ENCODE assay signal across 30 cellular contexts in genomic region chr9:4494337-4494736, GRCh38. TPM values are rescaled to one million over a fixed set of nuclear protein-coding genes. Genes with fewer than 3 reads are reported as not detected.
"Had no signal": no experiment of that assay in that cellular context is flagged by ENCODE, and none has a peak within 500 bp of the region (broad histone marks: within the 10 kb centered on the region; RNA-seq: fewer than 3 reads in every experiment).

No MANE protein-coding gene starts in this region.

- H3K9me3 Mint-ChIP-seq: activated CD4-positive, alpha-beta memory T cell treated with anti-CD3 and anti-CD28 coated beads for 36 hours; activated CD4-positive, alpha-beta T cell treated with anti-CD3 and anti-CD28 coated beads, Interleukin-2, amount 10 ng/mL, durations not matched to agents 24 days and 14 days; activated naive CD4-positive, alpha-beta T cell treated with anti-CD3 and anti-CD28 coated beads, Interleukin-2, amount 10 ng/mL, durations not matched to agents 7 days and 5 days; activated naive CD8-positive, alpha-beta T cell treated with anti-CD3 and anti-CD28 coated beads, Interleukin-2, amount 10 ng/mL, durations not matched to agents 7 days and 5 days; activated T-helper 1 cell treated with anti-CD3 and anti-CD28 coated beads, Interleukin-12 subunit alpha, Interleukin-12 subunit beta, Interleukin-2, Interleukin-4 antibody, amounts not matched to agents 30 ng/mL and 10 ng/mL and 1 ng/mL, durations not matched to agents 14 hours and 24 hours and 36 hours; dendritic cell treated with granulocyte-macrophage colony-stimulating factor and Interleukin-4, amounts not matched to agents 40 ng/mL and 50 ng/mL, for 4 days; memory B cell; naive thymus-derived CD8-positive, alpha-beta T cell; neural crest cell; T-helper 1 cell treated with Interleukin-12 subunit alpha and Interleukin-12 subunit beta and Interleukin-4 antibody, amounts not matched to agents 30 μg/mL and 1 μg/mL, for 36 hours had no signal

- H3K36me3 Mint-ChIP-seq: activated CD4-positive, alpha-beta memory T cell treated with anti-CD3 and anti-CD28 coated beads for 36 hours; activated naive CD4-positive, alpha-beta T cell treated with anti-CD3 and anti-CD28 coated beads, Interleukin-2, amount 10 ng/mL, durations not matched to agents 7 days and 5 days; activated naive CD8-positive, alpha-beta T cell treated with anti-CD3 and anti-CD28 coated beads, Interleukin-2, amount 10 ng/mL, durations not matched to agents 7 days and 5 days; immature natural killer cell; memory B cell; naive thymus-derived CD8-positive, alpha-beta T cell had no signal

- H3K4me3 ChIP-seq: heart left ventricle, right atrium auricular region, thoracic aorta had no signal

- H3K4me3 Mint-ChIP-seq: activated CD4-positive, alpha-beta memory T cell treated with anti-CD3 and anti-CD28 coated beads for 36 hours; activated CD4-positive, alpha-beta T cell treated with anti-CD3 and anti-CD28 coated beads, Interleukin-2, amount 10 ng/mL, durations not matched to agents 24 days and 14 days; activated naive CD4-positive, alpha-beta T cell treated with anti-CD3 and anti-CD28 coated beads, Interleukin-2, amount 10 ng/mL, durations not matched to agents 7 days and 5 days; activated naive CD8-positive, alpha-beta T cell treated with anti-CD3 and anti-CD28 coated beads, Interleukin-2, amount 10 ng/mL, durations not matched to agents 7 days and 5 days; activated T-helper 1 cell treated with anti-CD3 and anti-CD28 coated beads, Interleukin-12 subunit alpha, Interleukin-12 subunit beta, Interleukin-2, Interleukin-4 antibody, amounts not matched to agents 30 ng/mL and 10 ng/mL and 1 ng/mL, durations not matched to agents 14 hours and 24 hours and 36 hours; dendritic cell treated with granulocyte-macrophage colony-stimulating factor and Interleukin-4, amounts not matched to agents 40 ng/mL and 50 ng/mL, for 4 days; immature natural killer cell; memory B cell; naive thymus-derived CD8-positive, alpha-beta T cell; neural crest cell; T-helper 1 cell treated with Interleukin-12 subunit alpha and Interleukin-12 subunit beta and Interleukin-4 antibody, amounts not matched to agents 30 μg/mL and 1 μg/mL, for 36 hours had no signal

- H3K27me3 ChIP-seq: brain microvascular endothelial cell, right atrium auricular region had no signal

- H3K4me1 ChIP-seq: foreskin keratinocyte had no signal

- H3K9me3 ChIP-seq: heart left ventricle, right atrium auricular region, thoracic aorta had no signal

- H3K27ac Mint-ChIP-seq: activated CD4-positive, alpha-beta memory T cell treated with anti-CD3 and anti-CD28 coated beads for 36 hours; activated CD4-positive, alpha-beta T cell treated with anti-CD3 and anti-CD28 coated beads, Interleukin-2, amount 10 ng/mL, durations not matched to agents 24 days and 14 days; activated naive CD4-positive, alpha-beta T cell treated with anti-CD3 and anti-CD28 coated beads, Interleukin-2, amount 10 ng/mL, durations not matched to agents 7 days and 5 days; activated naive CD8-positive, alpha-beta T cell treated with anti-CD3 and anti-CD28 coated beads, Interleukin-2, amount 10 ng/mL, durations not matched to agents 7 days and 5 days; activated T-helper 1 cell treated with anti-CD3 and anti-CD28 coated beads, Interleukin-12 subunit alpha, Interleukin-12 subunit beta, Interleukin-2, Interleukin-4 antibody, amounts not matched to agents 30 ng/mL and 10 ng/mL and 1 ng/mL, durations not matched to agents 14 hours and 24 hours and 36 hours; dendritic cell treated with granulocyte-macrophage colony-stimulating factor and Interleukin-4, amounts not matched to agents 40 ng/mL and 50 ng/mL, for 4 days; immature natural killer cell; memory B cell; T-helper 1 cell treated with Interleukin-12 subunit alpha and Interleukin-12 subunit beta and Interleukin-4 antibody, amounts not matched to agents 30 μg/mL and 1 μg/mL, for 36 hours had no signal

- H3K36me3 ChIP-seq: brain microvascular endothelial cell, heart left ventricle, right atrium auricular region, thoracic aorta had no signal

- DNase-seq: activated CD4-positive, alpha-beta memory T cell treated with anti-CD3 and anti-CD28 coated beads for 36 hours; activated CD4-positive, alpha-beta T cell treated with anti-CD3 and anti-CD28 coated beads, Interleukin-2, amount 10 ng/mL, durations not matched to agents 24 days and 14 days; activated CD4-positive, CD25-positive, alpha-beta regulatory T cell treated with anti-CD3 and anti-CD28 coated beads, Interleukin-2, amount 50 U/mL, for 72 hours; activated CD8-positive, alpha-beta memory T cell treated with anti-CD3 and anti-CD28 coated beads, Interleukin-2, amount 50 U/mL, for 4 hours; activated effector memory CD4-positive, alpha-beta T cell treated with anti-CD3 and anti-CD28 coated beads, Interleukin-2, amount 50 U/mL, for 16 hours; activated naive CD4-positive, alpha-beta T cell treated with anti-CD3 and anti-CD28 coated beads, Interleukin-2, amount 10 ng/mL, durations not matched to agents 7 days and 5 days; activated naive CD8-positive, alpha-beta T cell treated with anti-CD3 and anti-CD28 coated beads, Interleukin-2, amount 10 ng/mL, durations not matched to agents 7 days and 5 days; activated T-cell treated with anti-CD3 and anti-CD28 coated beads, Interleukin-2, amount 50 U/mL, for 1 hour; amniotic stem cell; brain microvascular endothelial cell; caudate nucleus; effector CD8-positive, alpha-beta T cell; foreskin keratinocyte; heart left ventricle; hypothalamus; immature natural killer cell; kidney; naive thymus-derived CD8-positive, alpha-beta T cell; nucleus accumbens; stimulated activated CD4-positive, alpha-beta T cell treated with anti-CD3 and anti-CD28 coated beads, Interleukin-4, amount 100 ng/mL, for 1 hour; stimulated activated naive CD8-positive, alpha-beta T cell treated with anti-CD3 and anti-CD28 coated beads, Interleukin-15, Interleukin-2, amounts not matched to agents 100 U/mL and 50 U/mL, for 24 hours; T-helper 9 cell; trophoblast cell had no signal

- H3K27ac ChIP-seq: brain microvascular endothelial cell, foreskin keratinocyte, heart left ventricle, right atrium auricular region, thoracic aorta had no signal

RNA-seq across cellular contexts. Expression of gene SLC1A1, which starts 4.1 kb away (rescaled TPM):
- total RNA-seq: activated CD4-positive, alpha-beta memory T cell treated with anti-CD3 and anti-CD28 coated beads for 36 hours; activated CD4-positive, alpha-beta T cell treated with anti-CD3 and anti-CD28 coated beads, Interleukin-2, amount 10 ng/mL, durations not matched to agents 24 days and 14 days; activated T-helper 1 cell treated with anti-CD3 and anti-CD28 coated beads, Interleukin-12 subunit alpha, Interleukin-12 subunit beta, Interleukin-2, Interleukin-4 antibody, amounts not matched to agents 30 ng/mL and 10 ng/mL and 1 ng/mL, durations not matched to agents 14 hours and 24 hours and 36 hours; foreskin keratinocyte; naive thymus-derived CD8-positive, alpha-beta T cell had no signal
- polyA plus RNA-seq: naive thymus-derived CD8-positive, alpha-beta T cell had no signal
